1 cellular context compared by ENCODE assay signal in genomic region chr20:2273634-2274302, GRCh38.
TF ChIP-seq lines count a peak whose summit lies in the region.

No MANE protein-coding gene starts in this region.

TF ChIP-seq in GM23338, 12 proteins besides CTCF, POLR2A, EP300 and RAD21 (continued from another document):
- TF ChIP-seq ZNF462 (CRISPR knock-in tag; IDR thresholded peaks at IDR 0.05) (no peak), EZH2phosphoT487 (IDR thresholded peaks at IDR 0.05; ENCODE audit: unreplicated experiment) (no peak), NANOG (IDR thresholded peaks at IDR 0.05; ENCODE audit: borderline replicate concordance) (no peak), POLR2AphosphoS5 (IDR thresholded peaks at IDR 0.05; ENCODE audit: low read depth) (no peak)
